In the genomic region with DNA sequence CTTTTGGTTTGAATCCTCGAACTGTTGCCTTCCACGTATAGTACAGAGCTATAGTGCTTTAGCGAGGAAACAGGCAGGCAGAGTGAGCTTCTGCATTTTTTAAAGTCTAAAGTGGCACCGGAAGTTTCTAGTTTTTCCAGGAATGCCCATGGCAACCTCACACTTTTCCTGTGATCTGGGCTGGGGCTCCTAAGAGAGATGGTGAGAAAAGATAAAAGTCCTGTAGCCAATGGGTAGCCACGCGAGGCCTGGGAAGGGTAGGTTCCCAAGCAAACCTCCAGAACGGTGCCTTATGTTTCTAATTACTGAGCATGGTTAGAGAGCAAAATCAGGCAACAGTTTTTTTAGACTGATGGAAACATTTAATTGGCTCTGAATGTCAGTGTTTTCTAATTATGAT, we compare ENCODE assay signal across 13 cellular contexts.
DNase-seq lines count a peak whose midpoint lies in the region; TF ChIP-seq lines count a peak whose summit lies in the region.
"Had no signal": no experiment of that assay in that cellular context is flagged by ENCODE, and none has a peak within 500 bp of the region (broad histone marks: within the 10 kb centered on the region; RNA-seq: fewer than 3 reads in every experiment).

No MANE protein-coding gene starts in this region.

- H3K36me3 ChIP-seq in adipocyte (ENCODE audit: control insufficient read depth, insufficient read depth, low read length, severe bottlenecking) (peaks cover under 1% of the 10 kb centered on the region), suprapubic skin (no peaks in the 10 kb centered on the region)
- H3K36me3 ChIP-seq: upper lobe of left lung had no signal

- peak overlapping the region; percentile 69 for H3K9ac ChIP-seq in adipocyte (ENCODE audit: low read length)

- no peaks in the 10 kb centered on the region for H3K27me3 ChIP-seq in adipocyte (replicated peaks; ENCODE audit: control insufficient read depth, insufficient read depth, low read length)
- no peaks in the 10 kb centered on the region for H3K27me3 ChIP-seq in suprapubic skin
- H3K27me3 ChIP-seq: MG63, upper lobe of left lung had no signal

- H3K4me3 Mint-ChIP-seq in activated CD4-positive, alpha-beta T cell treated with anti-CD3 and anti-CD28 coated beads, Interleukin-2, amount 10 ng/mL, durations not matched to agents 7 days and 5 days: peak overlapping the region; percentile 10

- peak overlapping the region; percentile 38 for H3K4me3 ChIP-seq in adipocyte (ENCODE audit: low read length)
- no peak overlapping the region for H3K4me3 ChIP-seq in suprapubic skin
- H3K4me3 ChIP-seq: MG63, upper lobe of left lung had no signal

- H3K4me1 ChIP-seq in adipocyte (ENCODE audit: control insufficient read depth, insufficient read depth, low read length) (peaks cover 37% of the 10 kb centered on the region), suprapubic skin (peaks cover 34% of the 10 kb centered on the region)

- peak; percentile 7 for DNase-seq in activated CD4-positive, alpha-beta T cell treated with anti-CD3 and anti-CD28 coated beads, Interleukin-2, amount 10 ng/mL, durations not matched to agents 7 days and 5 days
- DNase-seq in activated CD4-positive, alpha-beta T cell treated with anti-CD3 and anti-CD28 coated beads, Interleukin-2, amount 50 U/mL, for 4 hours: no peak
- DNase-seq in adipocyte (ENCODE audit: low read depth) (peak; percentile 81), iris pigment epithelial cell (ENCODE audit: low read depth) (peak; percentile 16), suprapubic skin (ENCODE audit: low spot score in 2 of 2) (no peak), AG08396 (ENCODE audit: low spot score) (no peak), anterior cingulate cortex (lab: John Stamatoyannopoulos, UW) (no peak)
- no peak for DNase-seq in activated CD8-positive, alpha-beta memory T cell treated with anti-CD3 and anti-CD28 coated beads for 24 hours
- DNase-seq: activated gamma-delta T cell treated with Interleukin-2 at 50 U/mL for 16 hours, NCI-H526 treated with DMSO at 0.1 percent for 48 hours, upper lobe of left lung had no signal

- no peaks in the 10 kb centered on the region for H3K27me3 Mint-ChIP-seq in activated CD4-positive, alpha-beta T cell treated with anti-CD3 and anti-CD28 coated beads, Interleukin-2, amount 10 ng/mL, durations not matched to agents 7 days and 5 days

- POLR2A ChIA-PET in activated CD4-positive, alpha-beta T cell treated with anti-CD3 and anti-CD28 coated beads, Interleukin-2, amount 10 ng/mL, durations not matched to agents 7 days and 5 days (lab: Charles Lee): no interaction called here

- TF ChIP-seq EP300 in suprapubic skin (IDR thresholded peaks at IDR 0.05): no peak

- peaks cover 38% of the 10 kb centered on the region for H3K36me3 Mint-ChIP-seq in activated CD4-positive, alpha-beta T cell treated with anti-CD3 and anti-CD28 coated beads, Interleukin-2, amount 10 ng/mL, durations not matched to agents 7 days and 5 days (ENCODE audit: low read depth)

- WGBS in suprapubic skin: 45% methylated on average over 7 of the region's 7 CpGs

- peaks cover 33% of the 10 kb centered on the region for H3K4me1 Mint-ChIP-seq in activated CD4-positive, alpha-beta T cell treated with anti-CD3 and anti-CD28 coated beads, Interleukin-2, amount 10 ng/mL, durations not matched to agents 7 days and 5 days

- no peak for TF ChIP-seq CTCF in suprapubic skin (IDR thresholded peaks at IDR 0.05)

- peak overlapping the region; percentile 83 for H3K27ac Mint-ChIP-seq in activated CD4-positive, alpha-beta T cell treated with anti-CD3 and anti-CD28 coated beads, Interleukin-2, amount 10 ng/mL, durations not matched to agents 7 days and 5 days

- peak overlapping the region; percentile 37 for H3K27ac ChIP-seq in suprapubic skin
- H3K27ac ChIP-seq: epithelial cell of prostate, upper lobe of left lung had no signal

- H3K9me3 Mint-ChIP-seq in activated CD4-positive, alpha-beta T cell treated with anti-CD3 and anti-CD28 coated beads, Interleukin-2, amount 10 ng/mL, durations not matched to agents 7 days and 5 days: peaks cover 27% of the 10 kb centered on the region

- CTCF ChIA-PET in activated CD4-positive, alpha-beta T cell treated with anti-CD3 and anti-CD28 coated beads, Interleukin-2, amount 10 ng/mL, durations not matched to agents 7 days and 5 days (lab: Charles Lee): interaction anchor here (0.6 to 1.2 kb wide), 3 partner anchors 9 to 106 kb away, joined by 3 read pairs; no protein-coding TSS in a partner anchor

- H3K9me3 ChIP-seq in adipocyte (ENCODE audit: control insufficient read depth, low read length): no peaks in the 10 kb centered on the region
- H3K9me3 ChIP-seq in suprapubic skin: no peaks in the 10 kb centered on the region
- H3K9me3 ChIP-seq: MG63, upper lobe of left lung had no signal

- no peak for TF ChIP-seq POLR2A in suprapubic skin (IDR thresholded peaks at IDR 0.05)

Comparison
In these comparisons a context has a peak if more than half of its experiments do, and no peak if none do; other contexts are left out.
1. DNase-seq: peak in activated CD4-positive, alpha-beta T cell treated with anti-CD3 and anti-CD28 coated beads, Interleukin-2, amount 10 ng/mL, durations not matched to agents 7 days and 5 days (single experiment), adipocyte (single experiment) and iris pigment epithelial cell (single experiment); none in activated CD4-positive, alpha-beta T cell treated with anti-CD3 and anti-CD28 coated beads, Interleukin-2, amount 50 U/mL, for 4 hours (0 of 2), suprapubic skin (0 of 2), activated CD8-positive, alpha-beta memory T cell treated with anti-CD3 and anti-CD28 coated beads for 24 hours (single experiment), AG08396 (single experiment) and anterior cingulate cortex (0 of 58).